In the genomic region with DNA sequence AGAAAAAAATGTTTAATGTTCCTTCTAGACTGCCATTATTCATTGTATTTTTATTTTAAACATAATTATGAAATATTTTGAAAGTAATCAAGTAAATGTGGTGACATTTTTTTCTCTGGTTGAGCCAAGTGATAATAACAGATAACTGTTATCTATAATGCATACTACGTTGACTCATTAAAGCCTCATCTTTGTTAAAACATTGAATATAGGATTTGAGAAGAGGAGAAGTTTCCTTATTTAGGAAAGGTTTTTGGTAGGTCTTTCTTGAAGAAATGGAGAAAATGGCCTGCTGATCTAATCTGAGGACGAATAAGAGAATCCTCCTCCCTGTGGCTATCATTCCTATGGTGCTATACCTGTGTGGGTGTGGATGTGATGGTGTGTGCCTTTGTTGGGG, we compare ENCODE assay signal across 1 cellular context.
TF ChIP-seq lines count a peak whose summit lies in the region.

No MANE protein-coding gene starts in this region.

TF ChIP-seq in K562, 482 proteins besides CTCF, POLR2A, EP300 and RAD21 (continued from another document):
- TF ChIP-seq ZNF384 (IDR thresholded peaks at IDR 0.05; ENCODE audit: low read depth, low read length), result 0 out of 2 replicates have a peak, but pooled peaks have one; percentile 32
- 0 out of 4 replicates have a peak, but pooled peaks of 1 of the 2 experiments have one; percentile 31 for TF ChIP-seq CSDE1 (IDR thresholded peaks at IDR 0.05)
- TF ChIP-seq NEUROD1 (IDR thresholded peaks at IDR 0.05; ENCODE audit: borderline replicate concordance, low read depth, low read length, partially characterized antibody), result no peak
- TF ChIP-seq SRF (CRISPR knock-in tag; IDR thresholded peaks at IDR 0.05), result 0 out of 4 replicates have a peak, but pooled peaks of 1 of the 2 experiments have one; percentile 31
- TF ChIP-seq CTBP1 (IDR thresholded peaks at IDR 0.05; ENCODE audit: borderline replicate concordance), result peak; percentile 24; the same call in 1 of the 2 replicates
- TF ChIP-seq NCOA6 (IDR thresholded peaks at IDR 0.05), result no peak
- peak; percentile 59 for TF ChIP-seq ARID1B (IDR thresholded peaks at IDR 0.05)
- TF ChIP-seq ZEB2 (IDR thresholded peaks at IDR 0.05), result peak; percentile 30; the same call in 1 of the 2 replicates
- peak; percentile 56; the same call in 1 of the 2 replicates for TF ChIP-seq TEAD4 (IDR thresholded peaks at IDR 0.05; ENCODE audit: low read length)
- no peak for TF ChIP-seq TEAD4 (CRISPR knock-in tag; IDR thresholded peaks at IDR 0.05; ENCODE audit: borderline replicate concordance)
- TF ChIP-seq SP1 (CRISPR knock-in tag; IDR thresholded peaks at IDR 0.05), result no peak
- TF ChIP-seq CBFA2T2 (conservative IDR thresholded peaks at IDR 0.05), result peak; percentile 26
- peak; percentile 54 for TF ChIP-seq TAL1 (IDR thresholded peaks at IDR 0.05)
- TF ChIP-seq SMARCC2 (IDR thresholded peaks at IDR 0.05; ENCODE audit: low read depth), result 0 out of 2 replicates have a peak, but pooled peaks have one; percentile 21
